In the genomic region with DNA sequence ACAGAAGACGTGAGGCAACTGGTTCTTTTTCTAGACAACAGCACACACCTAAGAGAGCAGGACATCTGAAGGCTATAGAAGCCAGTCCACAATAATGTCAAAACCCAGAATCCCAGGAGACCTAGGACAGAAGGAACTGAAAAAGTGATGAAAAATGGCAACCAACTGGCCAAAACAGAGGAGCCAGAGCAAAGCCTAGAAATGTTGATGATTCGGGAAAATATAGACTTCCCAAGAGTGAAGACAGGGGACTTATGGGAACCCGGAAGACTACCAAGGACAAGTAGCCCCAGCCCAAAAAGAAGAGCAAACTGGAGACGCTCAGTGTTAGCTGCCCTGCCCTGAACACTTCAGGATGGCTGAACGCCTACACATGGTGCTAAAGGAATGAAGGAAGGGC, we compare ENCODE assay signal across 24 cellular contexts. TPM values are rescaled to one million over a fixed set of nuclear protein-coding genes. Genes with fewer than 3 reads are reported as not detected.
"Had no signal": no experiment of that assay in that cellular context is flagged by ENCODE, and none has a peak within 500 bp of the region (broad histone marks: within the 10 kb centered on the region; RNA-seq: fewer than 3 reads in every experiment).

No MANE protein-coding gene starts in this region.

- FAIRE-seq: HTR-8/SVneo, RCC 7860 had no signal

- H3K36me3 ChIP-seq: MG63, SJSA1 had no signal

- DNase-seq: Karpas-422, KG1, MG63, NCI-H1092 treated with DMSO at 0.1 percent for 48 hours, NCI-H1436, NCI-H187, NCI-H2029, NCI-H2081 treated with DMSO at 0.1 percent for 48 hours, NCI-H2171 treated with DMSO at 0.1 percent for 48 hours, NCI-H345, NCI-H524, NCI-H526 treated with DMSO at 0.1 percent for 48 hours, NCI-H748 treated with DMSO at 0.1 percent for 48 hours, Right ventricle myocardium superior, RPMI8226, SIG-M5, SW 1271, T-cell had no signal

- H3K9me3 ChIP-seq: SJSA1 had no signal

- H3K4me3 ChIP-seq: MG63, SJSA1, SK-N-MC had no signal

- ATAC-seq: T-cell had no signal

- H3K27me3 ChIP-seq: MG63, SJSA1 had no signal

- H3K27ac ChIP-seq: HL-60, SJSA1, SK-N-MC had no signal

RNA-seq across cellular contexts. Expression of gene ZNF366, which starts 43.4 kb away (rescaled TPM):
- total RNA-seq: NCI-H460, SJSA1 had no signal
